Comparison of ENCODE assay signal across 1 cellular context in genomic region chr2:133063792-133064191, GRCh38.
TF ChIP-seq lines count a peak whose summit lies in the region.

No MANE protein-coding gene starts in this region.

TF ChIP-seq in HEK293, 187 proteins besides CTCF, POLR2A, EP300 and RAD21 (continued from another document):
- TF ChIP-seq ZNF138 (tag by site-specific recombination; IDR thresholded peaks at IDR 0.05; ENCODE audit: borderline replicate concordance) = no peak
